In genomic region chr17:57881783-57882291, GRCh38 we compare ENCODE assay signal across 1 cellular context.
TF ChIP-seq lines count a peak whose summit lies in the region.

No MANE protein-coding gene starts in this region.

TF ChIP-seq in WTC11, 78 proteins besides CTCF, POLR2A, EP300 and RAD21 (continued from another document):
- TF ChIP-seq PREB (CRISPR knock-in tag; IDR thresholded peaks at IDR 0.05; ENCODE audit: borderline replicate concordance) (no peak), ELF4 (CRISPR knock-in tag; IDR thresholded peaks at IDR 0.05; ENCODE audit: low read depth) (no peak), RELA (CRISPR knock-in tag; IDR thresholded peaks at IDR 0.05; ENCODE audit: borderline replicate concordance) (no peak), TEAD1 (CRISPR knock-in tag; IDR thresholded peaks at IDR 0.05) (no peak), CBFB (CRISPR knock-in tag; IDR thresholded peaks at IDR 0.05; ENCODE audit: low read depth) (no peak), SP1 (CRISPR knock-in tag; conservative IDR thresholded peaks at IDR 0.05) (no peak), ZNF281 (CRISPR knock-in tag; IDR thresholded peaks at IDR 0.05) (no peak), USF1 (CRISPR knock-in tag; IDR thresholded peaks at IDR 0.05) (no peak)
